In genomic region chr17:81934850-81935708, GRCh38 we compare ENCODE assay signal across 14 cellular contexts. TPM values are rescaled to one million over a fixed set of nuclear protein-coding genes. Genes with fewer than 3 reads are reported as not detected.
A peak's percentile ranks its signal among the peaks of the same experiment; 100 is the strongest.
DNase-seq lines count a peak whose midpoint lies in the region; ATAC-seq and TF ChIP-seq lines count a peak whose summit lies in the region.
"Had no signal": no experiment of that assay in that cellular context is flagged by ENCODE, and none has a peak within 500 bp of the region (broad histone marks: within the 10 kb centered on the region; RNA-seq: fewer than 3 reads in every experiment).

No MANE protein-coding gene starts in this region.

- TF ChIP-seq POLR2A in prostate gland (IDR thresholded peaks at IDR 0.05) = no peak

- ATAC-seq in DND-41 (ENCODE audit: insufficient read depth, low read depth) = 0 out of 3 replicates have a peak, but pooled peaks have one; percentile 12

- TF ChIP-seq CTCF in AG04450 (IDR thresholded peaks at IDR 0.05; ENCODE audit: low read depth, low read length) = no peak
- no peak for TF ChIP-seq CTCF in DND-41 (IDR thresholded peaks at IDR 0.05; ENCODE audit: borderline replicate concordance, extremely low read depth, low read length, poor library complexity, severe bottlenecking)
- no peak for TF ChIP-seq CTCF in mesothelial cell of epicardium (IDR thresholded peaks at IDR 0.05; ENCODE audit: unreplicated experiment)
- TF ChIP-seq CTCF in prostate gland (IDR thresholded peaks at IDR 0.05) = no peak

- no peak overlapping the region for H3K4me2 ChIP-seq in DND-41 (ENCODE audit: insufficient read depth, low read length)

- POLR2A ChIA-PET in AG04450 (lab: Yijun Ruan, JAX) = interaction anchor here (0.5 to 0.6 kb wide), 4 partner anchors 85 to 371 kb away, joined by 3 to 4 read pairs (median 4); partner anchors contain the start of gene DCXR

- no peak overlapping the region for H2AFZ ChIP-seq in DND-41 (ENCODE audit: low read depth, low read length)

- no peaks in the 10 kb centered on the region for H3K9me3 Mint-ChIP-seq in activated T-helper 1 cell treated with anti-CD3 and anti-CD28 coated beads, Interleukin-12 subunit alpha, Interleukin-12 subunit beta, Interleukin-2, Interleukin-4 antibody, amounts not matched to agents 30 ng/mL and 10 ng/mL and 1 ng/mL, durations not matched to agents 14 hours and 24 hours and 36 hours
- H3K9me3 Mint-ChIP-seq in mesothelial cell of epicardium = no peaks in the 10 kb centered on the region
- H3K9me3 Mint-ChIP-seq: CD8-positive, alpha-beta memory T cell had no signal

- H3K4me3 ChIP-seq in AG04450 (ENCODE audit: low read depth, low read length) (peak overlapping the region; percentile 45; the same call in 1 of the 2 replicates), DND-41 (ENCODE audit: low read depth in 1 of 2, low read length in 2 of 2) (no peak overlapping the region), prostate gland (no peak overlapping the region)
- H3K4me3 ChIP-seq: esophagus muscularis mucosa, left ventricle myocardium inferior had no signal

- CTCF ChIA-PET in AG04450 (lab: Charles Lee) = no interaction called here

- H3K27ac ChIP-seq in AG04450 (ENCODE audit: low read depth, low read length) (peak overlapping the region; percentile 21), DND-41 (ENCODE audit: low read length) (no peak overlapping the region), prostate gland (no peak overlapping the region)
- H3K27ac ChIP-seq: esophagus muscularis mucosa, left ventricle myocardium inferior had no signal

- no peaks in the 10 kb centered on the region for H4K20me1 ChIP-seq in DND-41 (ENCODE audit: insufficient read depth, low read length)

- peak overlapping the region; percentile 48 for H3K27ac Mint-ChIP-seq in activated T-helper 1 cell treated with anti-CD3 and anti-CD28 coated beads, Interleukin-12 subunit alpha, Interleukin-12 subunit beta, Interleukin-2, Interleukin-4 antibody, amounts not matched to agents 30 ng/mL and 10 ng/mL and 1 ng/mL, durations not matched to agents 14 hours and 24 hours and 36 hours
- no peak overlapping the region for H3K27ac Mint-ChIP-seq in mesothelial cell of epicardium

- H3K4me3 Mint-ChIP-seq in activated T-helper 1 cell treated with anti-CD3 and anti-CD28 coated beads, Interleukin-12 subunit alpha, Interleukin-12 subunit beta, Interleukin-2, Interleukin-4 antibody, amounts not matched to agents 30 ng/mL and 10 ng/mL and 1 ng/mL, durations not matched to agents 14 hours and 24 hours and 36 hours = peak overlapping the region; percentile 88
- peak overlapping the region; percentile 88 for H3K4me3 Mint-ChIP-seq in mesothelial cell of epicardium

- no peak overlapping the region for H3K9ac ChIP-seq in DND-41 (ENCODE audit: low read depth, low read length)

- H3K27me3 Mint-ChIP-seq in activated T-helper 1 cell treated with anti-CD3 and anti-CD28 coated beads, Interleukin-12 subunit alpha, Interleukin-12 subunit beta, Interleukin-2, Interleukin-4 antibody, amounts not matched to agents 30 ng/mL and 10 ng/mL and 1 ng/mL, durations not matched to agents 14 hours and 24 hours and 36 hours (ENCODE audit: insufficient read depth) = peaks cover 2% of the 10 kb centered on the region
- H3K27me3 Mint-ChIP-seq in mesothelial cell of epicardium (ENCODE audit: low read depth) = no peaks in the 10 kb centered on the region

- H3K36me3 Mint-ChIP-seq in activated T-helper 1 cell treated with anti-CD3 and anti-CD28 coated beads, Interleukin-12 subunit alpha, Interleukin-12 subunit beta, Interleukin-2, Interleukin-4 antibody, amounts not matched to agents 30 ng/mL and 10 ng/mL and 1 ng/mL, durations not matched to agents 14 hours and 24 hours and 36 hours (ENCODE audit: low read depth) = peaks cover 12% of the 10 kb centered on the region
- H3K36me3 Mint-ChIP-seq in mesothelial cell of epicardium = no peaks in the 10 kb centered on the region
- H3K36me3 Mint-ChIP-seq: CD8-positive, alpha-beta memory T cell had no signal

- H3K9me3 ChIP-seq in AG04450 (ENCODE audit: control insufficient read depth, insufficient read depth, low read length) (no peaks in the 10 kb centered on the region; the same call in 1 of the 2 replicates), DND-41 (ENCODE audit: insufficient read depth, low read length, severe bottlenecking) (no peaks in the 10 kb centered on the region), prostate gland (no peaks in the 10 kb centered on the region)
- H3K9me3 ChIP-seq: esophagus muscularis mucosa, left ventricle myocardium inferior had no signal

- H3K4me1 Mint-ChIP-seq in activated T-helper 1 cell treated with anti-CD3 and anti-CD28 coated beads, Interleukin-12 subunit alpha, Interleukin-12 subunit beta, Interleukin-2, Interleukin-4 antibody, amounts not matched to agents 30 ng/mL and 10 ng/mL and 1 ng/mL, durations not matched to agents 14 hours and 24 hours and 36 hours (ENCODE audit: low read depth) = peaks cover 10% of the 10 kb centered on the region
- peaks cover 19% of the 10 kb centered on the region for H3K4me1 Mint-ChIP-seq in mesothelial cell of epicardium

- DNase-seq in AG04450 (ENCODE audit: low read depth, low spot score) (no peak), DND-41 (no peak), mesothelial cell of epicardium (ENCODE audit: low spot score in 2 of 2, unreplicated experiment in 2 of 2) (no peak), prostate gland (ENCODE audit: low spot score) (no peak), NCI-H510A (lab: John Stamatoyannopoulos, UW) (no peak), H4 (ENCODE audit: low spot score) (no peak), posterior vena cava (ENCODE audit: low spot score) (no peak)
- no peak for DNase-seq in activated T-helper 1 cell treated with anti-CD3 and anti-CD28 coated beads, Interleukin-12 subunit alpha, Interleukin-12 subunit beta, Interleukin-2, Interleukin-4 antibody, amounts not matched to agents 30 ng/mL and 10 ng/mL and 1 ng/mL, durations not matched to agents 14 hours and 24 hours and 36 hours (ENCODE audit: low spot score)
- DNase-seq: activated naive CD4-positive, alpha-beta T cell; CD8-positive, alpha-beta memory T cell; GOT3; left ventricle myocardium inferior; NCI-H1092 had no signal

- no peaks in the 10 kb centered on the region for H3K79me2 ChIP-seq in DND-41 (ENCODE audit: insufficient read depth, low read length)

- H3K4me1 ChIP-seq in DND-41 (ENCODE audit: insufficient read depth, low read length) = no peaks in the 10 kb centered on the region
- no peaks in the 10 kb centered on the region for H3K4me1 ChIP-seq in prostate gland (replicated peaks)

- H3K27me3 ChIP-seq in AG04450 (ENCODE audit: control insufficient read depth, insufficient read depth, low read length) (no peaks in the 10 kb centered on the region), DND-41 (ENCODE audit: insufficient read depth, low read length, poor library complexity) (no peaks in the 10 kb centered on the region), prostate gland (replicated peaks; ENCODE audit: insufficient read depth) (no peaks in the 10 kb centered on the region)

- no peaks in the 10 kb centered on the region for H3K36me3 ChIP-seq in DND-41 (ENCODE audit: insufficient read depth, low read length)
- no peaks in the 10 kb centered on the region for H3K36me3 ChIP-seq in prostate gland
- H3K36me3 ChIP-seq: esophagus muscularis mucosa, left ventricle myocardium inferior had no signal

- 89% methylated on average over 38 of the region's 38 CpGs for WGBS in prostate gland

- intact Hi-C loops in activated T-helper 1 cell treated with anti-CD3 and anti-CD28 coated beads, Interleukin-12 subunit alpha, Interleukin-12 subunit beta, Interleukin-2, Interleukin-4 antibody, amounts not matched to agents 30 ng/mL and 10 ng/mL and 1 ng/mL, durations not matched to agents 14 hours and 24 hours and 36 hours (cut with micrococcal nuclease) = no loop called here
- intact Hi-C loops in prostate gland (cut with DNase I) = no loop called here
- intact Hi-C loops in posterior vena cava (cut with DNase I) = no loop called here

RNA-seq across cellular contexts. Expression of gene PYCR1, which starts 2.0 kb away (rescaled TPM):
- 103 and 154 TPM in 2 replicates for polyA plus RNA-seq in AG04450 (2011; rRNA removed)
- polyA minus RNA-seq in AG04450 (2011; rRNA and poly(A)+ RNA removed) = 84.5 and 118 TPM in 2 replicates
- 130 and 131 TPM in 2 replicates for total RNA-seq in activated T-helper 1 cell treated with anti-CD3 and anti-CD28 coated beads, Interleukin-12 subunit alpha, Interleukin-12 subunit beta, Interleukin-2, Interleukin-4 antibody, amounts not matched to agents 30 ng/mL and 10 ng/mL and 1 ng/mL, durations not matched to agents 14 hours and 24 hours and 36 hours
- total RNA-seq in mesothelial cell of epicardium (91.0 to 108 TPM (median 102 TPM) in 3 replicates), prostate gland (10 to 100 TPM; 35.0 to 91.2 TPM), posterior vena cava (10 to 100 TPM in 1 of 2 donors, 1 to 10 TPM in 1; 6.7 to 16.6 TPM)
- total RNA-seq in H4 (2014; rRNA removed; shearing (Covaris generic)) = 92.4 and 128 TPM in 2 replicates

RNA-seq across cellular contexts. Expression of gene MAFG, which starts 7.5 kb away (rescaled TPM):
- 17.6 and 17.7 TPM in 2 replicates for polyA plus RNA-seq in AG04450 (2011; rRNA removed)
- polyA minus RNA-seq in AG04450 (2011; rRNA and poly(A)+ RNA removed) = 9.3 and 10.6 TPM in 2 replicates
- 33.8 and 35.5 TPM in 2 replicates for total RNA-seq in activated T-helper 1 cell treated with anti-CD3 and anti-CD28 coated beads, Interleukin-12 subunit alpha, Interleukin-12 subunit beta, Interleukin-2, Interleukin-4 antibody, amounts not matched to agents 30 ng/mL and 10 ng/mL and 1 ng/mL, durations not matched to agents 14 hours and 24 hours and 36 hours
- total RNA-seq in mesothelial cell of epicardium (23.6 to 25.5 TPM (median 24.1 TPM) in 3 replicates), prostate gland (10 to 100 TPM; 11.3 to 27.7 TPM), posterior vena cava (10 to 100 TPM; 25.0 to 36.2 TPM)
- total RNA-seq in H4 (2014; rRNA removed; shearing (Covaris generic)) = 8.7 and 9.3 TPM in 2 replicates

RNA-seq across cellular contexts. Expression of gene MYADML2, which starts 12.0 kb away (rescaled TPM):
- polyA plus RNA-seq in AG04450 (2011; rRNA removed) = not detected in 2 replicates
- polyA minus RNA-seq in AG04450 (2011; rRNA and poly(A)+ RNA removed) = not detected in 2 replicates
- total RNA-seq in activated T-helper 1 cell treated with anti-CD3 and anti-CD28 coated beads, Interleukin-12 subunit alpha, Interleukin-12 subunit beta, Interleukin-2, Interleukin-4 antibody, amounts not matched to agents 30 ng/mL and 10 ng/mL and 1 ng/mL, durations not matched to agents 14 hours and 24 hours and 36 hours = 0.08 TPM in 1 of 2 replicates, not detected in the other
- not detected in 3 replicates for total RNA-seq in mesothelial cell of epicardium
- total RNA-seq in prostate gland = under 1 TPM in 1 of 2 donors, not detected in 1; 0.14 TPM
- total RNA-seq in H4 (2014; rRNA removed; shearing (Covaris generic)) = not detected in 2 replicates
- not detected for total RNA-seq in posterior vena cava
- total RNA-seq: CD8-positive, alpha-beta memory T cell; esophagus muscularis mucosa had no signal
- polyA plus RNA-seq: CD8-positive, alpha-beta memory T cell had no signal

RNA-seq across cellular contexts. Expression of gene SIRT7, which starts 17.1 kb away (rescaled TPM):
- 4.3 and 6.0 TPM in 2 replicates for polyA plus RNA-seq in AG04450 (2011; rRNA removed)
- polyA minus RNA-seq in AG04450 (2011; rRNA and poly(A)+ RNA removed) = 24.8 and 35.2 TPM in 2 replicates
- total RNA-seq in activated T-helper 1 cell treated with anti-CD3 and anti-CD28 coated beads, Interleukin-12 subunit alpha, Interleukin-12 subunit beta, Interleukin-2, Interleukin-4 antibody, amounts not matched to agents 30 ng/mL and 10 ng/mL and 1 ng/mL, durations not matched to agents 14 hours and 24 hours and 36 hours = 53.2 and 57.5 TPM in 2 replicates
- total RNA-seq in mesothelial cell of epicardium (18.9 to 22.6 TPM (median 21.3 TPM) in 3 replicates), prostate gland (10 to 100 TPM; 22.4 to 39.9 TPM), posterior vena cava (10 to 100 TPM; 11.8 to 13.1 TPM)
- 5.5 and 8.7 TPM in 2 replicates for total RNA-seq in H4 (2014; rRNA removed; shearing (Covaris generic))

RNA-seq across cellular contexts. Expression of gene PCYT2, which starts 23.9 kb away (rescaled TPM):
- polyA plus RNA-seq in AG04450 (2011; rRNA removed) = 25.2 and 31.8 TPM in 2 replicates
- 25.9 and 33.5 TPM in 2 replicates for polyA minus RNA-seq in AG04450 (2011; rRNA and poly(A)+ RNA removed)
- 49.5 and 54.5 TPM in 2 replicates for total RNA-seq in activated T-helper 1 cell treated with anti-CD3 and anti-CD28 coated beads, Interleukin-12 subunit alpha, Interleukin-12 subunit beta, Interleukin-2, Interleukin-4 antibody, amounts not matched to agents 30 ng/mL and 10 ng/mL and 1 ng/mL, durations not matched to agents 14 hours and 24 hours and 36 hours
- total RNA-seq in mesothelial cell of epicardium (16.8 to 20.5 TPM (median 17.5 TPM) in 3 replicates), prostate gland (10 to 100 TPM; 51.4 to 69.2 TPM), posterior vena cava (10 to 100 TPM in 1 of 2 donors, 1 to 10 TPM in 1; 8.7 to 14.9 TPM)
- total RNA-seq in H4 (2014; rRNA removed; shearing (Covaris generic)) = 34.7 and 39.0 TPM in 2 replicates
